In genomic region chr1:236253918-236254637, GRCh38 we compare ENCODE assay signal across 1 cellular context.
A peak's percentile ranks its signal among the peaks of the same experiment; 100 is the strongest.
TF ChIP-seq lines count a peak whose summit lies in the region.

No MANE protein-coding gene starts in this region.

TF ChIP-seq in K562, 482 proteins besides CTCF, POLR2A, EP300 and RAD21 (continued from another document and continues in another):
- TF ChIP-seq, protein P1, sequence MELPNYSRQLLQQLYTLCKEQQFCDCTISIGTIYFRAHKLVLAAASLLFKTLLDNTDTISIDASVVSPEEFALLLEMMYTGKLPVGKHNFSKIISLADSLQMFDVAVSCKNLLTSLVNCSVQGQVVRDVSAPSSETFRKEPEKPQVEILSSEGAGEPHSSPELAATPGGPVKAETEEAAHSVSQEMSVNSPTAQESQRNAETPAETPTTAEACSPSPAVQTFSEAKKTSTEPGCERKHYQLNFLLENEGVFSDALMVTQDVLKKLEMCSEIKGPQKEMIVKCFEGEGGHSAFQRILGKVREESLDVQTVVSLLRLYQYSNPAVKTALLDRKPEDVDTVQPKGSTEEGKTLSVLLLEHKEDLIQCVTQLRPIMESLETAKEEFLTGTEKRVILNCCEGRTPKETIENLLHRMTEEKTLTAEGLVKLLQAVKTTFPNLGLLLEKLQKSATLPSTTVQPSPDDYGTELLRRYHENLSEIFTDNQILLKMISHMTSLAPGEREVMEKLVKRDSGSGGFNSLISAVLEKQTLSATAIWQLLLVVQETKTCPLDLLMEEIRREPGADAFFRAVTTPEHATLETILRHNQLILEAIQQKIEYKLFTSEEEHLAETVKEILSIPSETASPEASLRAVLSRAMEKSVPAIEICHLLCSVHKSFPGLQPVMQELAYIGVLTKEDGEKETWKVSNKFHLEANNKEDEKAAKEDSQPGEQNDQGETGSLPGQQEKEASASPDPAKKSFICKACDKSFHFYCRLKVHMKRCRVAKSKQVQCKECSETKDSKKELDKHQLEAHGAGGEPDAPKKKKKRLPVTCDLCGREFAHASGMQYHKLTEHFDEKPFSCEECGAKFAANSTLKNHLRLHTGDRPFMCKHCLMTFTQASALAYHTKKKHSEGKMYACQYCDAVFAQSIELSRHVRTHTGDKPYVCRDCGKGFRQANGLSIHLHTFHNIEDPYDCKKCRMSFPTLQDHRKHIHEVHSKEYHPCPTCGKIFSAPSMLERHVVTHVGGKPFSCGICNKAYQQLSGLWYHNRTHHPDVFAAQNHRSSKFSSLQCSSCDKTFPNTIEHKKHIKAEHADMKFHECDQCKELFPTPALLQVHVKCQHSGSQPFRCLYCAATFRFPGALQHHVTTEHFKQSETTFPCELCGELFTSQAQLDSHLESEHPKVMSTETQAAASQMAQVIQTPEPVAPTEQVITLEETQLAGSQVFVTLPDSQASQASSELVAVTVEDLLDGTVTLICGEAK (IDR thresholded peaks at IDR 0.05): no peak
- TF ChIP-seq, protein P1 (CRISPR knock-in tag; IDR thresholded peaks at IDR 0.05): no peak
- TF ChIP-seq MNT (conservative IDR thresholded peaks at IDR 0.05) (0 out of 4 replicates have a peak, but pooled peaks of 1 of the 2 experiments have one; percentile 20), MLLT1 (IDR thresholded peaks at IDR 0.05) (no peak), GTF2F1 (IDR thresholded peaks at IDR 0.05; ENCODE audit: low read depth, low read length) (no peak), ZBTB7A (IDR thresholded peaks at IDR 0.05; ENCODE audit: borderline replicate concordance, control insufficient read depth, low read depth, low read length) (no peak), YY1 (IDR thresholded peaks at IDR 0.05; ENCODE audit: borderline replicate concordance in 1 of 3, control insufficient read depth in 1 of 3, extremely low read depth in 1 of 3, insufficient read depth in 3 of 3, insufficient read length in 1 of 3, insufficient replicate concordance in 2 of 3, low read depth in 1 of 3, low read length in 2 of 3) (no peak), HNRNPL (IDR thresholded peaks at IDR 0.05; ENCODE audit: low read depth, low read length) (no peak), IRF9 (tag; IDR thresholded peaks at IDR 0.05) (no peak), ZNF232 (CRISPR knock-in tag; IDR thresholded peaks at IDR 0.05) (no peak), FOXM1 (IDR thresholded peaks at IDR 0.05; ENCODE audit: low read depth) (peak; percentile 40; the same call in 1 of the 2 replicates), FOXM1 (CRISPR knock-in tag; IDR thresholded peaks at IDR 0.05; ENCODE audit: low read depth) (no peak), HDAC6 (IDR thresholded peaks at IDR 0.05; ENCODE audit: low read depth, low read length) (no peak), SOX6 (IDR thresholded peaks at IDR 0.05) (peak; percentile 86), SMARCB1 (IDR thresholded peaks at IDR 0.05; ENCODE audit: insufficient read length, low read depth) (no peak), SMC3 (conservative IDR thresholded peaks at IDR 0.05; ENCODE audit: insufficient read depth, low read depth, low read length) (no peak), ETV1 (tag; conservative IDR thresholded peaks at IDR 0.05; ENCODE audit: low read depth) (0 out of 2 replicates have a peak, but pooled peaks have one; percentile 17), MEF2A (IDR thresholded peaks at IDR 0.05; ENCODE audit: control insufficient read depth, low read depth, low read length) (no peak), CAMTA2 (CRISPR knock-in tag; conservative IDR thresholded peaks at IDR 0.05) (no peak), KLF6 (CRISPR knock-in tag; IDR thresholded peaks at IDR 0.05; ENCODE audit: borderline replicate concordance) (no peak), AFF1 (IDR thresholded peaks at IDR 0.05; ENCODE audit: low read depth in 1 of 2, partially characterized antibody in 2 of 2) (peak; percentile 40 to 60), ATF1 (CRISPR knock-in tag; IDR thresholded peaks at IDR 0.05) (no peak), ATF1 (tag; IDR thresholded peaks at IDR 0.05) (0 out of 2 replicates have a peak, but pooled peaks have one; percentile 29), ZNF740 (CRISPR knock-in tag; IDR thresholded peaks at IDR 0.05) (no peak), ZNF740 (tag; IDR thresholded peaks at IDR 0.05) (no peak), JUN (IDR thresholded peaks at IDR 0.05; ENCODE audit: borderline replicate concordance, low read depth, low read length) (no peak), JUN (CRISPR knock-in tag; IDR thresholded peaks at IDR 0.05; ENCODE audit: borderline replicate concordance) (no peak), NFE2 (IDR thresholded peaks at IDR 0.05; ENCODE audit: low read depth) (0 out of 2 replicates have a peak, but pooled peaks have one; percentile 1), MTA2 (IDR thresholded peaks at IDR 0.05; ENCODE audit: low read depth) (peak; percentile 55)
- TF ChIP-seq, protein P2, sequence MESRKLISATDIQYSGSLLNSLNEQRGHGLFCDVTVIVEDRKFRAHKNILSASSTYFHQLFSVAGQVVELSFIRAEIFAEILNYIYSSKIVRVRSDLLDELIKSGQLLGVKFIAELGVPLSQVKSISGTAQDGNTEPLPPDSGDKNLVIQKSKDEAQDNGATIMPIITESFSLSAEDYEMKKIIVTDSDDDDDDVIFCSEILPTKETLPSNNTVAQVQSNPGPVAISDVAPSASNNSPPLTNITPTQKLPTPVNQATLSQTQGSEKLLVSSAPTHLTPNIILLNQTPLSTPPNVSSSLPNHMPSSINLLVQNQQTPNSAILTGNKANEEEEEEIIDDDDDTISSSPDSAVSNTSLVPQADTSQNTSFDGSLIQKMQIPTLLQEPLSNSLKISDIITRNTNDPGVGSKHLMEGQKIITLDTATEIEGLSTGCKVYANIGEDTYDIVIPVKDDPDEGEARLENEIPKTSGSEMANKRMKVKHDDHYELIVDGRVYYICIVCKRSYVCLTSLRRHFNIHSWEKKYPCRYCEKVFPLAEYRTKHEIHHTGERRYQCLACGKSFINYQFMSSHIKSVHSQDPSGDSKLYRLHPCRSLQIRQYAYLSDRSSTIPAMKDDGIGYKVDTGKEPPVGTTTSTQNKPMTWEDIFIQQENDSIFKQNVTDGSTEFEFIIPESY (CRISPR knock-in tag; IDR thresholded peaks at IDR 0.05): no peak
- TF ChIP-seq, protein P3, sequence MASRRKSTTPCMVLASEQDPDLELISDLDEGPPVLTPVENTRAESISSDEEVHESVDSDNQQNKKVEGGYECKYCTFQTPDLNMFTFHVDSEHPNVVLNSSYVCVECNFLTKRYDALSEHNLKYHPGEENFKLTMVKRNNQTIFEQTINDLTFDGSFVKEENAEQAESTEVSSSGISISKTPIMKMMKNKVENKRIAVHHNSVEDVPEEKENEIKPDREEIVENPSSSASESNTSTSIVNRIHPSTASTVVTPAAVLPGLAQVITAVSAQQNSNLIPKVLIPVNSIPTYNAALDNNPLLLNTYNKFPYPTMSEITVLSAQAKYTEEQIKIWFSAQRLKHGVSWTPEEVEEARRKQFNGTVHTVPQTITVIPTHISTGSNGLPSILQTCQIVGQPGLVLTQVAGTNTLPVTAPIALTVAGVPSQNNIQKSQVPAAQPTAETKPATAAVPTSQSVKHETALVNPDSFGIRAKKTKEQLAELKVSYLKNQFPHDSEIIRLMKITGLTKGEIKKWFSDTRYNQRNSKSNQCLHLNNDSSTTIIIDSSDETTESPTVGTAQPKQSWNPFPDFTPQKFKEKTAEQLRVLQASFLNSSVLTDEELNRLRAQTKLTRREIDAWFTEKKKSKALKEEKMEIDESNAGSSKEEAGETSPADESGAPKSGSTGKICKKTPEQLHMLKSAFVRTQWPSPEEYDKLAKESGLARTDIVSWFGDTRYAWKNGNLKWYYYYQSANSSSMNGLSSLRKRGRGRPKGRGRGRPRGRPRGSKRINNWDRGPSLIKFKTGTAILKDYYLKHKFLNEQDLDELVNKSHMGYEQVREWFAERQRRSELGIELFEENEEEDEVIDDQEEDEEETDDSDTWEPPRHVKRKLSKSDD (conservative IDR thresholded peaks at IDR 0.05; ENCODE audit: low read length): no peak
